14 cellular contexts compared by ENCODE assay signal in the genomic region with DNA sequence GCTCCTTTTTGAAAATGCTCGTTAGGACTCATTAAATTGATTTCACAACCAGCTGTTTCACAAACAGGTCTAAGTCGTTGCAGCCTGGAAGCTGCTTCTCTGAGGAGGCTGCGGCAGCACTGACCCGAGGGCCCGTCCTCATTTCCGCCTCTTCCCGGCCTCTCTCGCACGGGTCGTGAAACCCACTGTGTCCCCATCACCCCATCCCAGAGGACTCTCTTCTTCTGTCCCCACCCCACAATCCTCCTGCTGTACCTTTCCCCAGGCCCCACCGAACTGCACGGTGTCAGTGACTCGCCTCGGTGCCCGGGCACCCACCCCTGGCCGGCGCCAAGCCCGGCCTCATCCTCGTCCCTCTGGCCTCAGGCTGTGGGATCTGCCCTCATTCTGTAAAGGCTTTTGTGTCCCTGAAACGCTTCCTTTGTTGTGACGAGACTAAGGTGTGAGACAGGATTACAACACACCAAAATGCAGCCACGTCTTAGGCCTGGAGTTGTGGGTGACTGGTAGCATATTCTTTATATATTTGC.
A peak's percentile ranks its signal among the peaks of the same experiment; 100 is the strongest.
DNase-seq lines count a peak whose midpoint lies in the region; ATAC-seq and TF ChIP-seq lines count a peak whose summit lies in the region.
"Had no signal": no experiment of that assay in that cellular context is flagged by ENCODE, and none has a peak within 500 bp of the region (broad histone marks: within the 10 kb centered on the region; RNA-seq: fewer than 3 reads in every experiment).

No MANE protein-coding gene starts in this region.

- no peak overlapping the region for H3K9ac ChIP-seq in neural progenitor cell

- DNase-seq in GF-D8 (lab: John Stamatoyannopoulos, UW), result peak; percentile 57
- DNase-seq in SJCRH30, result no peak
- peak in 3 of 5 donors; percentile 15 to 40 (median 25) for DNase-seq in heart left ventricle
- DNase-seq in neural progenitor cell (ENCODE audit: low spot score), result peak; percentile 66
- DNase-seq in NCI-H1694 treated with DMSO at 0.1 percent for 48 hours (lab: John Stamatoyannopoulos, UW), result no peak
- no peak for DNase-seq in MG63
- no peak for DNase-seq in activated naive CD4-positive, alpha-beta T cell treated with anti-CD3 and anti-CD28 coated beads for 36 hours
- no peak for DNase-seq in DMS 273 treated with DMSO at 0.1 percent for 48 hours (lab: John Stamatoyannopoulos, UW)
- DNase-seq: activated CD4-positive, alpha-beta T cell treated with anti-CD3 and anti-CD28 coated beads, Interleukin-2, amount 50 U/mL, for 48 hours; effector memory CD8-positive, alpha-beta T cell; NCI-H510A; stimulated activated CD4-positive, alpha-beta T cell treated with anti-CD3 and anti-CD28 coated beads, Interleukin-15, amount 100 ng/mL, for 24 hours; transverse colon had no signal

- intact Hi-C loops in heart left ventricle (cut with DNase I), result no loop called here
- intact Hi-C loops in activated naive CD4-positive, alpha-beta T cell treated with anti-CD3 and anti-CD28 coated beads for 36 hours (cut with micrococcal nuclease), result no loop called here

- H3K4me1 Mint-ChIP-seq in neural progenitor cell, result peaks cover 29% of the 10 kb centered on the region
- peaks cover 6% of the 10 kb centered on the region for H3K4me1 Mint-ChIP-seq in activated naive CD4-positive, alpha-beta T cell treated with anti-CD3 and anti-CD28 coated beads for 36 hours (ENCODE audit: low read depth)
- H3K4me1 Mint-ChIP-seq: activated T-helper 17 cell treated with anti-CD3 and anti-CD28 coated beads, Interleukin-2, amount 50 U/mL, for 72 hours had no signal

- no peaks in the 10 kb centered on the region for H3K79me2 ChIP-seq in neural progenitor cell (ENCODE audit: low read depth)

- H3K27me3 ChIP-seq in SJCRH30 (no peaks in the 10 kb centered on the region), heart left ventricle (no peaks in the 10 kb centered on the region), neural progenitor cell (no peaks in the 10 kb centered on the region), MG63 (no peaks in the 10 kb centered on the region)

- H3K9me3 ChIP-seq in SJCRH30 (replicated peaks) (no peaks in the 10 kb centered on the region), heart left ventricle (peaks cover 0 to under 1% (median 0%) of the 10 kb centered on the region in 12 donors), neural progenitor cell (ENCODE audit: low read depth) (no peaks in the 10 kb centered on the region), MG63 (no peaks in the 10 kb centered on the region)
- H3K9me3 ChIP-seq: transverse colon had no signal

- 92 to 95% (median 94%) methylated on average over 22 of the region's 22 CpGs for WGBS in heart left ventricle, 4 donors

- no peaks in the 10 kb centered on the region for H3K36me3 Mint-ChIP-seq in neural progenitor cell
- no peaks in the 10 kb centered on the region for H3K36me3 Mint-ChIP-seq in activated naive CD4-positive, alpha-beta T cell treated with anti-CD3 and anti-CD28 coated beads for 36 hours (ENCODE audit: low read depth)

- H3K4me1 ChIP-seq in SJCRH30 (peaks cover 43% of the 10 kb centered on the region), heart left ventricle (peaks cover 0 to 30% (median 11%) of the 10 kb centered on the region in 12 donors), neural progenitor cell (peaks cover 21% of the 10 kb centered on the region)
- H3K4me1 ChIP-seq: transverse colon had no signal

- no peaks in the 10 kb centered on the region for H3K36me3 ChIP-seq in SJCRH30
- H3K36me3 ChIP-seq in heart left ventricle, result no peaks in the 10 kb centered on the region
- no peaks in the 10 kb centered on the region for H3K36me3 ChIP-seq in neural progenitor cell
- H3K36me3 ChIP-seq in MG63, result no peaks in the 10 kb centered on the region
- H3K36me3 ChIP-seq: transverse colon had no signal

- CTCF ChIA-PET in activated naive CD4-positive, alpha-beta T cell treated with anti-CD3 and anti-CD28 coated beads for 36 hours (lab: Charles Lee), result no interaction called here

- peak overlapping the region; percentile 39 for H3K4me3 ChIP-seq in SJCRH30
- H3K4me3 ChIP-seq in heart left ventricle, result no peak overlapping the region
- no peak overlapping the region for H3K4me3 ChIP-seq in neural progenitor cell
- no peak overlapping the region for H3K4me3 ChIP-seq in MG63
- H3K4me3 ChIP-seq: transverse colon had no signal

- TF ChIP-seq POLR2A in heart left ventricle (IDR thresholded peaks at IDR 0.05), result no peak

- H2AFZ ChIP-seq in neural progenitor cell (replicated peaks), result peak overlapping the region; percentile 38

- peaks cover 15% of the 10 kb centered on the region for H3K27me3 Mint-ChIP-seq in neural progenitor cell (ENCODE audit: insufficient read depth, low read depth)
- no peaks in the 10 kb centered on the region for H3K27me3 Mint-ChIP-seq in activated naive CD4-positive, alpha-beta T cell treated with anti-CD3 and anti-CD28 coated beads for 36 hours (ENCODE audit: low read depth)

- TF ChIP-seq CTCF in heart left ventricle (IDR thresholded peaks at IDR 0.05) (no peak), neural progenitor cell (IDR thresholded peaks at IDR 0.05) (no peak)

- H3K4me3 Mint-ChIP-seq in neural progenitor cell, result no peak overlapping the region
- no peak overlapping the region for H3K4me3 Mint-ChIP-seq in activated naive CD4-positive, alpha-beta T cell treated with anti-CD3 and anti-CD28 coated beads for 36 hours
- H3K4me3 Mint-ChIP-seq: activated T-helper 17 cell treated with anti-CD3 and anti-CD28 coated beads, Interleukin-2, amount 50 U/mL, for 72 hours; effector memory CD8-positive, alpha-beta T cell had no signal

- peak overlapping the region; percentile 92 for H3K27ac Mint-ChIP-seq in neural progenitor cell
- H3K27ac Mint-ChIP-seq in activated naive CD4-positive, alpha-beta T cell treated with anti-CD3 and anti-CD28 coated beads for 36 hours, result no peak overlapping the region
- H3K27ac Mint-ChIP-seq: activated T-helper 17 cell treated with anti-CD3 and anti-CD28 coated beads, Interleukin-2, amount 50 U/mL, for 72 hours; effector memory CD8-positive, alpha-beta T cell had no signal

- H3K27ac ChIP-seq in SJCRH30 (peak overlapping the region; percentile 93), heart left ventricle (peak overlapping the region in 6 of 12 donors; percentile 41 to 85 (median 55)), neural progenitor cell (no peak overlapping the region)

- peaks cover 5% of the 10 kb centered on the region for H3K9me3 Mint-ChIP-seq in neural progenitor cell
- H3K9me3 Mint-ChIP-seq in activated naive CD4-positive, alpha-beta T cell treated with anti-CD3 and anti-CD28 coated beads for 36 hours, result no peaks in the 10 kb centered on the region

- peak overlapping the region; percentile 54 for H3K4me2 ChIP-seq in neural progenitor cell

- no peaks in the 10 kb centered on the region for H4K20me1 ChIP-seq in neural progenitor cell (ENCODE audit: low read depth)

- H3F3A ChIP-seq in neural progenitor cell (ENCODE audit: low read depth), result peaks cover 13% of the 10 kb centered on the region

- ATAC-seq in heart left ventricle, result no peak
- ATAC-seq: activated T-helper 17 cell treated with anti-CD3 and anti-CD28 coated beads, Interleukin-2, amount 50 U/mL, for 72 hours; effector memory CD8-positive, alpha-beta T cell had no signal

Comparison
In these comparisons a context has a peak if more than half of its experiments do, and no peak if none do; other contexts are left out.
1. DNase-seq: peak in GF-D8 (single experiment), heart left ventricle (3 of 5) and neural progenitor cell (single experiment); none in SJCRH30 (0 of 2), NCI-H1694 treated with DMSO at 0.1 percent for 48 hours (single experiment), MG63 (single experiment), activated naive CD4-positive, alpha-beta T cell treated with anti-CD3 and anti-CD28 coated beads for 36 hours (single experiment) and DMS 273 treated with DMSO at 0.1 percent for 48 hours (single experiment).